ENCODE assay signal across 12 cellular contexts in genomic region chr6:5782783-5783567, GRCh38.
DNase-seq lines count a peak whose midpoint lies in the region; ATAC-seq and TF ChIP-seq lines count a peak whose summit lies in the region.
"Had no signal": no experiment of that assay in that cellular context is flagged by ENCODE, and none has a peak within 500 bp of the region (broad histone marks: within the 10 kb centered on the region; RNA-seq: fewer than 3 reads in every experiment).

No MANE protein-coding gene starts in this region.

- no peaks in the 10 kb centered on the region for H3K36me3 ChIP-seq in mucosa of rectum (ENCODE audit: control insufficient read depth in 2 of 2, insufficient read depth in 2 of 2, low read length in 2 of 2)
- H3K36me3 ChIP-seq: cardiac muscle cell had no signal

- H3K9me3 Mint-ChIP-seq in activated CD4-positive, alpha-beta memory T cell treated with anti-CD3 and anti-CD28 coated beads, Interleukin-2, amount 10 ng/mL, durations not matched to agents 7 days and 5 days: no peaks in the 10 kb centered on the region
- no peaks in the 10 kb centered on the region for H3K9me3 Mint-ChIP-seq in naive thymus-derived CD8-positive, alpha-beta T cell
- H3K9me3 Mint-ChIP-seq: nephron had no signal

- no peak overlapping the region for H3K4me3 ChIP-seq in choroid plexus epithelial cell (ENCODE audit: low read depth, low read length)
- peak overlapping the region; percentile 17 to 42 for H3K4me3 ChIP-seq in mucosa of rectum (ENCODE audit: low read length in 2 of 2)
- H3K4me3 ChIP-seq: cardiac muscle cell had no signal

- POLR2A ChIA-PET in activated CD4-positive, alpha-beta memory T cell treated with anti-CD3 and anti-CD28 coated beads, Interleukin-2, amount 10 ng/mL, durations not matched to agents 7 days and 5 days (lab: Charles Lee): no interaction called here
- POLR2A ChIA-PET in naive thymus-derived CD8-positive, alpha-beta T cell (lab: Charles Lee): no interaction called here

- peaks cover 18 to 22% of the 10 kb centered on the region in 2 donors for H3K4me1 ChIP-seq in mucosa of rectum (ENCODE audit: control insufficient read depth in 2 of 2, insufficient read depth in 2 of 2, low read length in 2 of 2)

- no peak overlapping the region for H3K27ac Mint-ChIP-seq in activated CD4-positive, alpha-beta memory T cell treated with anti-CD3 and anti-CD28 coated beads, Interleukin-2, amount 10 ng/mL, durations not matched to agents 7 days and 5 days
- peak overlapping the region in 2 of 10 donors; percentile 67 to 86 for H3K27ac Mint-ChIP-seq in naive thymus-derived CD8-positive, alpha-beta T cell
- H3K27ac Mint-ChIP-seq: nephron had no signal

- H3K27me3 Mint-ChIP-seq in activated CD4-positive, alpha-beta memory T cell treated with anti-CD3 and anti-CD28 coated beads, Interleukin-2, amount 10 ng/mL, durations not matched to agents 7 days and 5 days: no peaks in the 10 kb centered on the region
- H3K27me3 Mint-ChIP-seq in naive thymus-derived CD8-positive, alpha-beta T cell: no peaks in the 10 kb centered on the region

- CTCF ChIA-PET in activated CD4-positive, alpha-beta memory T cell treated with anti-CD3 and anti-CD28 coated beads, Interleukin-2, amount 10 ng/mL, durations not matched to agents 7 days and 5 days (lab: Charles Lee): no interaction called here

- no peaks in the 10 kb centered on the region for H3K4me1 Mint-ChIP-seq in activated CD4-positive, alpha-beta memory T cell treated with anti-CD3 and anti-CD28 coated beads, Interleukin-2, amount 10 ng/mL, durations not matched to agents 7 days and 5 days
- H3K4me1 Mint-ChIP-seq in naive thymus-derived CD8-positive, alpha-beta T cell: peaks cover 16 to 25% (median 22%) of the 10 kb centered on the region in 4 donors

- no peaks in the 10 kb centered on the region for H3K36me3 Mint-ChIP-seq in activated CD4-positive, alpha-beta memory T cell treated with anti-CD3 and anti-CD28 coated beads, Interleukin-2, amount 10 ng/mL, durations not matched to agents 7 days and 5 days (ENCODE audit: low read depth)
- peaks cover 0 to 7% (median 0%) of the 10 kb centered on the region in 3 donors for H3K36me3 Mint-ChIP-seq in naive thymus-derived CD8-positive, alpha-beta T cell

- no peak overlapping the region for H3K4me3 Mint-ChIP-seq in activated CD4-positive, alpha-beta memory T cell treated with anti-CD3 and anti-CD28 coated beads, Interleukin-2, amount 10 ng/mL, durations not matched to agents 7 days and 5 days
- no peak overlapping the region for H3K4me3 Mint-ChIP-seq in naive thymus-derived CD8-positive, alpha-beta T cell
- H3K4me3 Mint-ChIP-seq: nephron had no signal

- no peaks in the 10 kb centered on the region for H3K27me3 ChIP-seq in mucosa of rectum (ENCODE audit: control insufficient read depth in 2 of 2, insufficient read depth in 2 of 2, low read length in 2 of 2)
- H3K27me3 ChIP-seq: cardiac muscle cell had no signal

- no peaks in the 10 kb centered on the region for H3K9me3 ChIP-seq in mucosa of rectum (ENCODE audit: control insufficient read depth in 2 of 2, low read length in 2 of 2)

- peak overlapping the region; percentile 94 to 96 for H3K27ac ChIP-seq in mucosa of rectum (ENCODE audit: low read depth in 2 of 2, low read length in 2 of 2)
- H3K27ac ChIP-seq: cardiac muscle cell, HL-60 had no signal

- H3K9ac ChIP-seq in mucosa of rectum (ENCODE audit: low read depth in 1 of 2, low read length in 2 of 2): peak overlapping the region; percentile 49 to 53

- TF ChIP-seq CTCF in choroid plexus epithelial cell (conservative IDR thresholded peaks at IDR 0.05; ENCODE audit: low read depth, low read length): no peak

- no peak for ATAC-seq in naive thymus-derived CD8-positive, alpha-beta T cell
- ATAC-seq: HCT116 had no signal

- DNase-seq in DMS 273 (lab: John Stamatoyannopoulos, UW; ENCODE audit: unreplicated experiment): peak; percentile 90
- peak; percentile 82 for DNase-seq in NCI-H1694 treated with DMSO at 0.1 percent for 48 hours (lab: John Stamatoyannopoulos, UW)
- DNase-seq in choroid plexus epithelial cell (ENCODE audit: low read depth): peak; percentile 15
- no peak for DNase-seq in ureter (ENCODE audit: low spot score)
- no peak for DNase-seq in activated CD4-positive, alpha-beta memory T cell treated with anti-CD3 and anti-CD28 coated beads, Interleukin-2, amount 10 ng/mL, durations not matched to agents 7 days and 5 days
- no peak for DNase-seq in naive thymus-derived CD8-positive, alpha-beta T cell
- DNase-seq in SW 1271 (lab: John Stamatoyannopoulos, UW): no peak

Comparison
In these comparisons a context has a peak if more than half of its experiments do, and no peak if none do; other contexts are left out.
1. DNase-seq: peak in DMS 273 (single experiment), NCI-H1694 treated with DMSO at 0.1 percent for 48 hours (single experiment) and choroid plexus epithelial cell (single experiment); none in ureter (single experiment), activated CD4-positive, alpha-beta memory T cell treated with anti-CD3 and anti-CD28 coated beads, Interleukin-2, amount 10 ng/mL, durations not matched to agents 7 days and 5 days (single experiment), naive thymus-derived CD8-positive, alpha-beta T cell (0 of 10) and SW 1271 (0 of 2).